8 cellular contexts compared by ENCODE assay signal in the genomic region with DNA sequence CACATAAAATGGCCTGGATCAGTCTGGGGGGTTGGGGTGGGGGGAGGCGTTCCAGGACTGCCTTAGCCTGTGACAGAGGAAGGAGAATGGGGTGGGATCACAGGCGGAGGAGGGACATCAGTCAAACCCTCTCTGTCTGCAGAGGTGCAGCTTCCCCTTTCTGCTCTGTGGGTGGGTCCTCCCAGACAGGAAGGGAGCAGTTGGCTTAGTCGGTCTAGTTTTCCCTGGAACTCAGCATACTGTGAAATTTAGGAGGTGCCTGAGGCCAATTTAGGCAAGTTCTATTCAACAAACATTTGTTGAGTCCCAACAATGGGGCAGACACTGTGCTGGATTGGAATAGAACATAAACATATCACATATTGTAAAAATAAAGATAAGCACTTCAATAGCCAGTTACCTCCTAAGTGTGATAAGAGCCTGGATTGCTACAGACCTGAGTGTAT. TPM values are rescaled to one million over a fixed set of nuclear protein-coding genes. Genes with fewer than 3 reads are reported as not detected.
DNase-seq lines count a peak whose midpoint lies in the region; ATAC-seq, FAIRE-seq and TF ChIP-seq lines count a peak whose summit lies in the region.
"Not testable (repeated sequence)": the region's sequence is repeated elsewhere in the genome, so short reads cannot be mapped to it uniquely, and the experiment has no call there.

No MANE protein-coding gene starts in this region.

- H3K27ac ChIP-seq in BLaER1 treated with 17β-estradiol and CSF1 and Interleukin-3, amounts not matched to agents 10 nM and 100 nM, result peak overlapping the region in 1 of 11 experiments; percentile 27; a peak in 2 of 22 replicates
- H3K27ac ChIP-seq in H9 (ENCODE audit: insufficient read length, low read depth, low read length); SK-N-SH (ENCODE audit: low read depth in 2 of 2, low read length in 1 of 2): not testable (repeated sequence)
- peak overlapping the region in 1 of 12 donors; percentile 39 for H3K27ac ChIP-seq in heart left ventricle
- H3K27ac ChIP-seq in lung (ENCODE audit: low read depth in 1 of 2, low read length in 1 of 2), result peak overlapping the region in 1 of 2 donors; percentile 39

- not testable (repeated sequence) for TF ChIP-seq RAD21 in SK-N-SH (IDR thresholded peaks at IDR 0.05; ENCODE audit: low read length)

- not testable (repeated sequence) for H3K18ac ChIP-seq in H9 (ENCODE audit: insufficient read length, low read depth, low read length)

- H4K20me1 ChIP-seq in BLaER1 treated with 17β-estradiol and CSF1 and Interleukin-3, amounts not matched to agents 10 nM and 100 nM; H9 (ENCODE audit: control insufficient read depth, insufficient read depth, insufficient read length); SK-N-SH (ENCODE audit: insufficient read depth): not testable (repeated sequence)

- not testable (repeated sequence) for H3K4ac ChIP-seq in H9 (ENCODE audit: low read depth, low read length)

- H2BK15ac ChIP-seq in H9 (ENCODE audit: low read depth, low read length), result not testable (repeated sequence)

- H3K36me3 ChIP-seq in BLaER1 treated with 17β-estradiol and CSF1 and Interleukin-3, amounts not matched to agents 10 nM and 100 nM; SK-N-SH (replicated peaks in 1 of 2; ENCODE audit: control insufficient read depth in 1 of 2, insufficient read depth in 2 of 2, low read length in 1 of 2); bronchial epithelial cell (ENCODE audit: control insufficient read depth, insufficient read depth, low read length); heart left ventricle; lung (ENCODE audit: control insufficient read depth in 2 of 2, insufficient read depth in 2 of 2, low read length in 2 of 2): not testable (repeated sequence)

- H3K9me3 Mint-ChIP-seq in H9; stimulated activated memory B cell treated with anti-CD40 and anti-IgM and Interleukin-4, amounts not matched to agents 10 μg/mL and 1 μg/mL and 100 μg/mL, for 72 hours: not testable (repeated sequence)

- not testable (repeated sequence) for H3T11ph ChIP-seq in H9 (ENCODE audit: low read length)

- not testable (repeated sequence) for H3K23ac ChIP-seq in H9 (ENCODE audit: insufficient read length, low read depth, low read length)

- not testable (repeated sequence) for H4K91ac ChIP-seq in H9 (ENCODE audit: insufficient read length, low read depth, low read length)

- peak; percentile 26 to 88 (median 82) for ATAC-seq in heart left ventricle
- ATAC-seq in lung (ENCODE audit: insufficient read depth, low FRiP score), result peak; percentile 41
- peak; percentile 70 for ATAC-seq in stimulated activated memory B cell treated with anti-CD40 and anti-IgM and Interleukin-4, amounts not matched to agents 10 μg/mL and 1 μg/mL and 100 μg/mL, for 72 hours

- intact Hi-C loops in heart left ventricle (cut with DNase I), result not testable (repeated sequence)

- FAIRE-seq in bronchial epithelial cell (lab: Jason Lieb, UNC), result not testable (repeated sequence)

- H3K79me1 ChIP-seq in H9 (ENCODE audit: insufficient read depth, low read depth, low read length, poor library complexity, severe bottlenecking), result not testable (repeated sequence)

- not testable (repeated sequence) for H2AFZ ChIP-seq in H9 (ENCODE audit: low read length)
- peak overlapping the region; percentile 1; the same call in 1 of the 2 replicates for H2AFZ ChIP-seq in SK-N-SH (ENCODE audit: low read depth)

- H3K9me3 ChIP-seq in BLaER1 treated with 17β-estradiol and CSF1 and Interleukin-3, amounts not matched to agents 10 nM and 100 nM (replicated peaks in 1 of 11); H9 (ENCODE audit: control insufficient read depth, low read depth, low read length); SK-N-SH; heart left ventricle; lung (ENCODE audit: control insufficient read depth in 2 of 2, insufficient read depth in 1 of 2, low read length in 1 of 2): not testable (repeated sequence)

- peak; percentile 65 for DNase-seq in H9
- peak; percentile 23 for DNase-seq in NCI-H146 treated with DMSO at 0.1 percent for 48 hours (lab: John Stamatoyannopoulos, UW; ENCODE audit: unreplicated experiment)
- DNase-seq in SK-N-SH; lung (ENCODE audit: low spot score): not testable (repeated sequence)
- DNase-seq in bronchial epithelial cell (ENCODE audit: low read depth), result peak; percentile 54
- peak in 3 of 5 donors; percentile 13 to 38 (median 25) for DNase-seq in heart left ventricle

- not testable (repeated sequence) for H3K9ac ChIP-seq in BLaER1 treated with 17β-estradiol and CSF1 and Interleukin-3, amounts not matched to agents 10 nM and 100 nM; H9 (ENCODE audit: extremely low read depth, insufficient read length, low read length); SK-N-SH

- H3K4me3 Mint-ChIP-seq in H9; stimulated activated memory B cell treated with anti-CD40 and anti-IgM and Interleukin-4, amounts not matched to agents 10 μg/mL and 1 μg/mL and 100 μg/mL, for 72 hours: not testable (repeated sequence)

- H3K9me2 ChIP-seq in SK-N-SH, result not testable (repeated sequence)

- POLR2A ChIA-PET in SK-N-SH (lab: Yijun Ruan, JAX), result not testable (repeated sequence)

- not testable (repeated sequence) for H4K8ac ChIP-seq in H9 (replicated peaks; ENCODE audit: insufficient read length, low read depth, low read length)

- not testable (repeated sequence) for H2BK20ac ChIP-seq in H9 (ENCODE audit: low read depth, low read length, poor library complexity, severe bottlenecking)

- not testable (repeated sequence) for H3K56ac ChIP-seq in H9 (ENCODE audit: insufficient read length, low read depth, low read length)

- peaks cover 5 to 16% (median 6%) of the 10 kb centered on the region in 10 experiments; a peak in 15 of 20 replicates for H3K4me1 ChIP-seq in BLaER1 treated with 17β-estradiol and CSF1 and Interleukin-3, amounts not matched to agents 10 nM and 100 nM
- H3K4me1 ChIP-seq in H9 (ENCODE audit: insufficient read depth, low read length); SK-N-SH (ENCODE audit: control insufficient read depth in 1 of 2, insufficient read depth in 2 of 2, low read depth in 1 of 2, low read length in 1 of 2); heart left ventricle; lung (ENCODE audit: control insufficient read depth in 2 of 2, insufficient read depth in 2 of 2, low read length in 2 of 2): not testable (repeated sequence)

- not testable (repeated sequence) for H3K14ac ChIP-seq in H9 (ENCODE audit: insufficient read depth, low read length)

- peak overlapping the region in 2 of 3 experiments; percentile 19 to 28; a peak in 2 of 7 replicates for H3K27ac Mint-ChIP-seq in H9
- not testable (repeated sequence) for H3K27ac Mint-ChIP-seq in stimulated activated memory B cell treated with anti-CD40 and anti-IgM and Interleukin-4, amounts not matched to agents 10 μg/mL and 1 μg/mL and 100 μg/mL, for 72 hours

- H2BK12ac ChIP-seq in H9 (ENCODE audit: insufficient read length, low read depth, low read length), result not testable (repeated sequence)

- H3K23me2 ChIP-seq in H9 (ENCODE audit: insufficient read length, low read depth, low read length, poor library complexity, severe bottlenecking), result not testable (repeated sequence)

- H3F3A ChIP-seq in SK-N-SH (replicated peaks; ENCODE audit: insufficient read depth), result not testable (repeated sequence)

- not testable (repeated sequence) for TF ChIP-seq EP300 in SK-N-SH (IDR thresholded peaks at IDR 0.05; ENCODE audit: borderline replicate concordance in 1 of 2, low read depth in 1 of 2, low read length in 1 of 2)

- not testable (repeated sequence) for H3K27me3 Mint-ChIP-seq in H9 (ENCODE audit: low read depth); stimulated activated memory B cell treated with anti-CD40 and anti-IgM and Interleukin-4, amounts not matched to agents 10 μg/mL and 1 μg/mL and 100 μg/mL, for 72 hours

- WGBS in H9 (ENCODE audit: extremely low coverage, insufficient read length, low lambda C conversion rate), result no CpG with 5 or more reads among the region's 3 CpGs
- WGBS in SK-N-SH (ENCODE audit: low lambda C conversion rate), result 45% methylated on average over 3 of the region's 3 CpGs
- 16 to 32% (median 22%) methylated on average over 3 of the region's 3 CpGs for WGBS in heart left ventricle, 4 donors
- 3 to 18% methylated on average over 3 of the region's 3 CpGs for WGBS in lung, 2 donors

- H2BK120ac ChIP-seq in H9 (ENCODE audit: low read depth, low read length, poor library complexity, severe bottlenecking), result not testable (repeated sequence)

- H4K5ac ChIP-seq in H9 (ENCODE audit: insufficient read length, low read depth, low read length), result not testable (repeated sequence)

- H3K4me2 ChIP-seq in BLaER1 treated with 17β-estradiol and CSF1 and Interleukin-3, amounts not matched to agents 10 nM and 100 nM, result peak overlapping the region in 10 of 11 experiments; percentile 29 to 75 (median 46); a peak in 17 of 22 replicates
- H3K4me2 ChIP-seq in H9 (ENCODE audit: insufficient read depth, insufficient read length, low read length); SK-N-SH: not testable (repeated sequence)

- CTCF ChIA-PET in SK-N-SH (lab: Yijun Ruan, JAX), result not testable (repeated sequence)

- H3K79me2 ChIP-seq in H9 (ENCODE audit: insufficient read depth, low read length); SK-N-SH (ENCODE audit: insufficient read depth): not testable (repeated sequence)

- H3K4me1 Mint-ChIP-seq in H9; stimulated activated memory B cell treated with anti-CD40 and anti-IgM and Interleukin-4, amounts not matched to agents 10 μg/mL and 1 μg/mL and 100 μg/mL, for 72 hours: not testable (repeated sequence)

- not testable (repeated sequence) for H3K27me3 ChIP-seq in BLaER1 treated with 17β-estradiol and CSF1 and Interleukin-3, amounts not matched to agents 10 nM and 100 nM; H9 (ENCODE audit: insufficient read depth, low read length); SK-N-SH (ENCODE audit: insufficient read depth); bronchial epithelial cell (ENCODE audit: control insufficient read depth, insufficient read depth, low read length); heart left ventricle; lung (ENCODE audit: control insufficient read depth, insufficient read depth)

- H3K4me3 ChIP-seq in BLaER1 treated with 17β-estradiol and CSF1 and Interleukin-3, amounts not matched to agents 10 nM and 100 nM; SK-N-SH (ENCODE audit: low read depth in 2 of 2, low read length in 1 of 2); bronchial epithelial cell (ENCODE audit: low read depth, low read length); heart left ventricle; lung: not testable (repeated sequence)

- not testable (repeated sequence) for TF ChIP-seq CTCF in H9 (conservative IDR thresholded peaks at IDR 0.05); SK-N-SH (IDR thresholded peaks at IDR 0.05); bronchial epithelial cell (IDR thresholded peaks at IDR 0.05; ENCODE audit: insufficient read depth, low read length, severe bottlenecking); heart left ventricle (IDR thresholded peaks at IDR 0.05); lung (IDR thresholded peaks at IDR 0.05; ENCODE audit: control extremely low read depth, extremely low read depth)

- not testable (repeated sequence) for H2BK5ac ChIP-seq in H9 (ENCODE audit: insufficient read length, low read length)

- H3K36me3 Mint-ChIP-seq in H9 (ENCODE audit: insufficient read depth in 1 of 3, low read depth in 3 of 3); stimulated activated memory B cell treated with anti-CD40 and anti-IgM and Interleukin-4, amounts not matched to agents 10 μg/mL and 1 μg/mL and 100 μg/mL, for 72 hours: not testable (repeated sequence)

- not testable (repeated sequence) for TF ChIP-seq POLR2A in heart left ventricle (IDR thresholded peaks at IDR 0.05)

- H2AK5ac ChIP-seq in H9 (ENCODE audit: insufficient read length, low read length), result not testable (repeated sequence)

RNA-seq across cellular contexts. Expression of a gene that starts 19.2 kb away (rescaled TPM):
- total RNA-seq in H9 (2021) (116 and 117 TPM in 2 replicates), bronchial epithelial cell (84.2 and 95.0 TPM in 2 replicates), heart left ventricle (10 to 100 TPM; 56.3 to 98.2 (median 81.3) TPM), lung (100 to 1,000 TPM in 1 of 2 donors, 10 to 100 TPM in 1; 93.8 to 245 TPM)
- polyA plus RNA-seq in SK-N-SH (2012; rRNA removed) (73.2 and 85.4 TPM in 2 replicates), heart left ventricle (10 to 100 TPM; 23.7 to 45.7 TPM), lung (10 to 100 TPM; 30.1 to 36.9 TPM)
- polyA plus RNA-seq in SK-N-SH (2012; cell fraction: cytosol; rRNA removed), result 73.3 and 96.1 TPM in 2 replicates
- 194 and 311 TPM in 2 replicates for polyA plus RNA-seq in SK-N-SH (2012; cell fraction: nucleus; rRNA removed)
